Comparison of ENCODE assay signal across 17 cellular contexts in genomic region chr12:46489951-46490388, GRCh38.
DNase-seq lines count a peak whose midpoint lies in the region; ATAC-seq, FAIRE-seq and TF ChIP-seq lines count a peak whose summit lies in the region.
"Had no signal": no experiment of that assay in that cellular context is flagged by ENCODE, and none has a peak within 500 bp of the region (broad histone marks: within the 10 kb centered on the region; RNA-seq: fewer than 3 reads in every experiment).

No MANE protein-coding gene starts in this region.

- peaks cover 5% of the 10 kb centered on the region for H3K36me3 Mint-ChIP-seq in activated CD4-positive, alpha-beta T cell treated with anti-CD3 and anti-CD28 coated beads, Interleukin-2, amount 10 ng/mL, durations not matched to agents 7 days and 5 days (ENCODE audit: low read depth)
- H3K36me3 Mint-ChIP-seq in endothelial cell (ENCODE audit: low read depth, unreplicated experiment) = no peaks in the 10 kb centered on the region

- FAIRE-seq in D721Med (lab: Jason Lieb, UNC) = no peak
- FAIRE-seq: colon had no signal

- no peak for TF ChIP-seq CTCF in C4-2B (conservative IDR thresholded peaks at IDR 0.05)
- TF ChIP-seq CTCF in RWPE1 (conservative IDR thresholded peaks at IDR 0.05; ENCODE audit: low read depth) = no peak
- no peak for TF ChIP-seq CTCF in fibroblast of the aortic adventitia (IDR thresholded peaks at IDR 0.05; ENCODE audit: insufficient read depth, low read length)
- no peak for TF ChIP-seq CTCF in ovary (IDR thresholded peaks at IDR 0.05)
- no peak for TF ChIP-seq CTCF in D721Med (IDR thresholded peaks at IDR 0.05; ENCODE audit: insufficient read depth, missing control alignments)
- TF ChIP-seq CTCF in endothelial cell (IDR thresholded peaks at IDR 0.05; ENCODE audit: unreplicated experiment) = no peak

- TF ChIP-seq EP300 in ovary (IDR thresholded peaks at IDR 0.05) = no peak

- POLR2A ChIA-PET in RWPE1 (lab: Yijun Ruan, JAX; ENCODE audit: low non-redundant PET) = no interaction called here
- POLR2A ChIA-PET in activated CD4-positive, alpha-beta T cell treated with anti-CD3 and anti-CD28 coated beads, Interleukin-2, amount 10 ng/mL, durations not matched to agents 7 days and 5 days (lab: Charles Lee) = no interaction called here

- WGBS in ovary, 3 donors = 58 to 72% (median 59%) methylated on average over 5 of the region's 5 CpGs

- H3K4me3 ChIP-seq in fibroblast of the aortic adventitia (ENCODE audit: low read depth, low read length) (no peak overlapping the region), ovary (no peak overlapping the region)
- H3K4me3 ChIP-seq: tibial nerve had no signal

- no peaks in the 10 kb centered on the region for H3K27me3 ChIP-seq in ovary
- H3K27me3 ChIP-seq: tibial nerve had no signal

- intact Hi-C loops in ovary (cut with DNase I) = no loop called here

- peaks cover 20% of the 10 kb centered on the region for H3K4me1 ChIP-seq in ovary (ENCODE audit: insufficient read depth)

- DNase-seq in RWPE1 (ENCODE audit: low spot score) (no peak), fibroblast of the aortic adventitia (ENCODE audit: low read depth) (peak; percentile 82), ovary (peak in 1 of 5 donors; percentile 32), D721Med (ENCODE audit: insufficient read length, low spot score) (no peak), endothelial cell (ENCODE audit: low spot score) (no peak)
- no peak for DNase-seq in activated CD4-positive, alpha-beta T cell treated with anti-CD3 and anti-CD28 coated beads, Interleukin-2, amount 10 ng/mL, durations not matched to agents 7 days and 5 days
- DNase-seq: activated CD4-positive, alpha-beta memory T cell treated with anti-CD3 and anti-CD28 coated beads, Interleukin-2, amount 10 ng/mL, durations not matched to agents 7 days and 5 days; NCI-H1105 treated with DMSO at 0.1 percent for 48 hours; NCI-H446; nephron progenitor cell; retina; stimulated activated CD4-positive, alpha-beta T cell treated with anti-CD3 and anti-CD28 coated beads, Interleukin-2, amount 100 ng/mL, for 48 hours; stimulated activated CD8-positive, alpha-beta memory T cell treated with anti-CD3 and anti-CD28 coated beads, Interleukin-4, amount 100 ng/mL, for 48 hours had no signal

- H3K27ac ChIP-seq in C4-2B (peak overlapping the region; percentile 36; the same call in 1 of the 2 replicates), RWPE1 (peak overlapping the region; percentile 60), ovary (peak overlapping the region; percentile 6 to 44)

- TF ChIP-seq POLR2A in ovary (IDR thresholded peaks at IDR 0.05) = no peak

- CTCF ChIA-PET in RWPE1 (lab: Yijun Ruan, JAX) = no interaction called here
- CTCF ChIA-PET in activated CD4-positive, alpha-beta T cell treated with anti-CD3 and anti-CD28 coated beads, Interleukin-2, amount 10 ng/mL, durations not matched to agents 7 days and 5 days (lab: Charles Lee) = interaction anchor here (0.6 kb wide), 1 partner anchor 340 kb away, joined by 3 read pairs; no protein-coding TSS in a partner anchor

- peaks cover 3% of the 10 kb centered on the region for H3K9me3 Mint-ChIP-seq in activated CD4-positive, alpha-beta T cell treated with anti-CD3 and anti-CD28 coated beads, Interleukin-2, amount 10 ng/mL, durations not matched to agents 7 days and 5 days
- no peaks in the 10 kb centered on the region for H3K9me3 Mint-ChIP-seq in endothelial cell (ENCODE audit: unreplicated experiment)
- H3K9me3 Mint-ChIP-seq: activated CD4-positive, alpha-beta memory T cell treated with anti-CD3 and anti-CD28 coated beads, Interleukin-2, amount 10 ng/mL, durations not matched to agents 7 days and 5 days; nephron progenitor cell had no signal

- no peak for ATAC-seq in GM21737 (IDR thresholded peaks at IDR 0.05; ENCODE audit: unreplicated experiment)

- no peaks in the 10 kb centered on the region for H3K4me1 Mint-ChIP-seq in activated CD4-positive, alpha-beta T cell treated with anti-CD3 and anti-CD28 coated beads, Interleukin-2, amount 10 ng/mL, durations not matched to agents 7 days and 5 days
- H3K4me1 Mint-ChIP-seq in endothelial cell (ENCODE audit: unreplicated experiment) = peaks cover 8% of the 10 kb centered on the region
- H3K4me1 Mint-ChIP-seq: activated CD4-positive, alpha-beta memory T cell treated with anti-CD3 and anti-CD28 coated beads, Interleukin-2, amount 10 ng/mL, durations not matched to agents 7 days and 5 days had no signal

- H3K27me3 Mint-ChIP-seq in activated CD4-positive, alpha-beta T cell treated with anti-CD3 and anti-CD28 coated beads, Interleukin-2, amount 10 ng/mL, durations not matched to agents 7 days and 5 days = no peaks in the 10 kb centered on the region
- H3K27me3 Mint-ChIP-seq in endothelial cell (ENCODE audit: unreplicated experiment) = no peaks in the 10 kb centered on the region
- H3K27me3 Mint-ChIP-seq: activated CD4-positive, alpha-beta memory T cell treated with anti-CD3 and anti-CD28 coated beads, Interleukin-2, amount 10 ng/mL, durations not matched to agents 7 days and 5 days had no signal

- no peak overlapping the region for H3K4me3 Mint-ChIP-seq in activated CD4-positive, alpha-beta T cell treated with anti-CD3 and anti-CD28 coated beads, Interleukin-2, amount 10 ng/mL, durations not matched to agents 7 days and 5 days
- no peak overlapping the region for H3K4me3 Mint-ChIP-seq in endothelial cell (ENCODE audit: unreplicated experiment)
- H3K4me3 Mint-ChIP-seq: activated CD4-positive, alpha-beta memory T cell treated with anti-CD3 and anti-CD28 coated beads, Interleukin-2, amount 10 ng/mL, durations not matched to agents 7 days and 5 days; nephron progenitor cell had no signal

- H3K36me3 ChIP-seq in ovary = no peaks in the 10 kb centered on the region
- H3K36me3 ChIP-seq: tibial nerve had no signal

- no peak overlapping the region for H3K27ac Mint-ChIP-seq in activated CD4-positive, alpha-beta T cell treated with anti-CD3 and anti-CD28 coated beads, Interleukin-2, amount 10 ng/mL, durations not matched to agents 7 days and 5 days
- H3K27ac Mint-ChIP-seq in endothelial cell (ENCODE audit: unreplicated experiment) = no peak overlapping the region
- H3K27ac Mint-ChIP-seq: activated CD4-positive, alpha-beta memory T cell treated with anti-CD3 and anti-CD28 coated beads, Interleukin-2, amount 10 ng/mL, durations not matched to agents 7 days and 5 days; nephron progenitor cell had no signal

- no peaks in the 10 kb centered on the region for H3K9me3 ChIP-seq in ovary
- H3K9me3 ChIP-seq: tibial nerve had no signal
